ENCODE assay signal across 8 cellular contexts in the genomic region with DNA sequence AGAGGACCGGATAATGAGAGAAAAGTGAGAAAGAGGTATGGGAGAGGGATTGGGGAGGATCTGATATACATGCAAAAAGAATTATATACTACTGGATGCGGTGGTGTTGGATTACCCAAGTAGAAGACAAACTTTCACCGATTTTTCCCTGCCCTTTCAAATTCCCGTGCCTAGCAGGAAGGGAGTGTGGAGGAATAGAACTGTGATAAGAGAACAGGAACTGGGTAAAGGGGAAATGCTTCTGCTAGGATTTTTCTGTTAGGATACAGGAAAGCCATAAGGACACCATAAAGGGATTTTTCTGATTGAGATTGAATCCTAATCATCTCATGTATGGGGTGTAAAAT. TPM values are rescaled to one million over a fixed set of nuclear protein-coding genes. Genes with fewer than 3 reads are reported as not detected.
DNase-seq lines count a peak whose midpoint lies in the region; ATAC-seq and TF ChIP-seq lines count a peak whose summit lies in the region.

No MANE protein-coding gene starts in this region.

- H3K4me3 ChIP-seq in DND-41 (ENCODE audit: low read depth in 1 of 2, low read length in 2 of 2) (peak overlapping the region; percentile 63 to 64), WI38 (ENCODE audit: low read depth, low read length) (peak overlapping the region; percentile 95), prostate gland (peak overlapping the region; percentile 58 to 70)

- no peaks in the 10 kb centered on the region for H4K20me1 ChIP-seq in DND-41 (ENCODE audit: insufficient read depth, low read length)

- ATAC-seq in DND-41 (ENCODE audit: insufficient read depth, low read depth) (peak; percentile 20), HG02938 (IDR thresholded peaks at IDR 0.05; ENCODE audit: unreplicated experiment) (peak; percentile 7)

- no peak for TF ChIP-seq POLR2A in prostate gland (IDR thresholded peaks at IDR 0.05)

- peaks cover 58% of the 10 kb centered on the region for H3K79me2 ChIP-seq in DND-41 (ENCODE audit: insufficient read depth, low read length)

- H3K4me2 ChIP-seq in DND-41 (ENCODE audit: insufficient read depth, low read length), result peak overlapping the region; percentile 81

- 0% methylated on average over 4 of the region's 4 CpGs for WGBS in prostate gland

- DNase-seq in DND-41, result no peak
- DNase-seq in glomerular visceral epithelial cell (ENCODE audit: extremely low spot score), result peak; percentile 23
- DNase-seq in prostate gland (ENCODE audit: low spot score), result no peak
- no peak for DNase-seq in middle frontal gyrus (ENCODE audit: extremely low spot score, low spot score)
- DNase-seq in NOMO-1 treated with DMSO at 0.1 percent for 48 hours (lab: John Stamatoyannopoulos, UW; ENCODE audit: unreplicated experiment), result no peak
- DNase-seq in NCI-H128 (lab: John Stamatoyannopoulos, UW; ENCODE audit: unreplicated experiment), result no peak

- intact Hi-C loops in prostate gland (cut with DNase I), result no loop called here

- no peak for TF ChIP-seq CTCF in DND-41 (IDR thresholded peaks at IDR 0.05; ENCODE audit: borderline replicate concordance, extremely low read depth, low read length, poor library complexity, severe bottlenecking)
- TF ChIP-seq CTCF in WI38 (IDR thresholded peaks at IDR 0.05; ENCODE audit: low read depth, low read length), result no peak
- no peak for TF ChIP-seq CTCF in prostate gland (IDR thresholded peaks at IDR 0.05)

- H3K4me1 ChIP-seq in DND-41 (ENCODE audit: insufficient read depth, low read length) (peaks cover 33% of the 10 kb centered on the region), prostate gland (replicated peaks) (no peaks in the 10 kb centered on the region)

- no peaks in the 10 kb centered on the region for H3K9me3 ChIP-seq in DND-41 (ENCODE audit: insufficient read depth, low read length, severe bottlenecking)
- H3K9me3 ChIP-seq in prostate gland, result no peaks in the 10 kb centered on the region

- H3K27ac ChIP-seq in DND-41 (ENCODE audit: low read length) (peak overlapping the region; percentile 68), prostate gland (peak overlapping the region; percentile 93 to 95)

- H3K27me3 ChIP-seq in DND-41 (ENCODE audit: insufficient read depth, low read length, poor library complexity) (no peaks in the 10 kb centered on the region), prostate gland (replicated peaks; ENCODE audit: insufficient read depth) (no peaks in the 10 kb centered on the region)

- no peaks in the 10 kb centered on the region; the same call in 1 of the 2 replicates for H3K36me3 ChIP-seq in DND-41 (ENCODE audit: insufficient read depth, low read length)
- no peaks in the 10 kb centered on the region for H3K36me3 ChIP-seq in prostate gland

- peak overlapping the region; percentile 74 for H2AFZ ChIP-seq in DND-41 (ENCODE audit: low read depth, low read length)

- H3K9ac ChIP-seq in DND-41 (ENCODE audit: low read depth, low read length), result peak overlapping the region; percentile 88

RNA-seq across cellular contexts. Expression of gene MTMR2, which starts 0.5 kb away (rescaled TPM):
- 10 to 100 TPM; 32.8 to 37.7 TPM for total RNA-seq in prostate gland
